In the genomic region with DNA sequence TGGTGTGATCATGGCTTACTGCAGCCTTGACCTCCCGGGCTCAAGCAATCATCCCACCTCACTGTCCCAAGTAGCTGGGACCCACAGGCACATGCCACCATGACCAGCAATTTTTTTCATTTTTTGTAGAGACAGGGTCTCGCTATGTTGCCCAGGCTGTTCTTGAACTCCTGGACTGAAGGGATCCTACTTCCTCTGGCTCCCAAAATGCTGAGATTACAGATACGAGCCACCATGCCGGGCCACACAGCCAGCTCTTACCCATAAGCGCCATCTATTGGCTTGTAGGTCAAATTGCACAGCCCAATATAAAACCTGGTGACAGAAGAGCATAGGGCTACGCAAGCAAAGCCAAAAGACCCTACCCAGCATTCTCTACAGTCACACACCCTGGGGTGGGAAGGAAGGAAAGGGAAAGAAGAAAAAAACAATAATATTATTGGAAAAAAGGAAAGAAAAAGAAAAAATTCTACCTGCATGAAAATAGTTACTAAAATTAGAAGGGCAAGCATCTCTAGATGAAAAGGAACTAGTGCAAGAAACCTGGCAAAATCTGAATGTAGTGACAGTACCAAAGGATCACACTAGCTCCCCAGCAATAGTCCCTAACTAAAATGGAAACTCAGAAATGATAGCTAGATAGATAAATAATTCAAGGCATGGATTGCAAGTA, we compare ENCODE assay signal across 8 cellular contexts. TPM values are rescaled to one million over a fixed set of nuclear protein-coding genes. Genes with fewer than 3 reads are reported as not detected.
A peak's percentile ranks its signal among the peaks of the same experiment; 100 is the strongest.
DNase-seq lines count a peak whose midpoint lies in the region; ATAC-seq and TF ChIP-seq lines count a peak whose summit lies in the region.

No MANE protein-coding gene starts in this region.

- H3K27me3 ChIP-seq in kidney epithelial cell (ENCODE audit: control insufficient read depth, insufficient read depth, low read length) (no peaks in the 10 kb centered on the region), transverse colon (no peaks in the 10 kb centered on the region)

- H3K4me1 ChIP-seq in transverse colon, result no peaks in the 10 kb centered on the region

- H3K27ac ChIP-seq in transverse colon, result no peak overlapping the region

- H3K36me3 ChIP-seq in kidney epithelial cell (ENCODE audit: control insufficient read depth, insufficient read depth, low read length), result no peaks in the 10 kb centered on the region
- no peaks in the 10 kb centered on the region for H3K36me3 ChIP-seq in transverse colon

- 0 to 28% methylated on average over 1 to 6 of the region's 6 CpGs for WGBS in transverse colon (ENCODE audit: low coverage in 1 of 2), 2 donors

- no peak for TF ChIP-seq EP300 in transverse colon (IDR thresholded peaks at IDR 0.05; ENCODE audit: low read depth)

- no peak for TF ChIP-seq POLR2A in transverse colon (IDR thresholded peaks at IDR 0.05)

- TF ChIP-seq CTCF in astrocyte of the cerebellum (IDR thresholded peaks at IDR 0.05; ENCODE audit: low read depth, low read length, missing control alignments) (peak; percentile 85), kidney epithelial cell (IDR thresholded peaks at IDR 0.05; ENCODE audit: insufficient read depth, low read length, poor library complexity, severe bottlenecking) (peak; percentile 73), transverse colon (IDR thresholded peaks at IDR 0.05) (peak; percentile 62 to 71 (median 63))

- no peaks in the 10 kb centered on the region for H3K9me3 ChIP-seq in transverse colon

- intact Hi-C loops in transverse colon (cut with DNase I; ENCODE audit: low total_unique reads), result no loop called here

- H3K4me3 ChIP-seq in astrocyte of the cerebellum (ENCODE audit: low read depth, low read length), result no peak overlapping the region
- no peak overlapping the region for H3K4me3 ChIP-seq in kidney epithelial cell (ENCODE audit: low read depth, low read length)
- no peak overlapping the region for H3K4me3 ChIP-seq in transverse colon

- in situ Hi-C loops in astrocyte of the cerebellum (cut with HindIII; ENCODE audit: low sequenced_read_pairs), result no loop called here
- in situ Hi-C loops in transverse colon (cut with MboI; ENCODE audit: low pct_ligation_motif_present in 1 of 4, low pct_unique_long_range_greater_than_20kb in 1 of 4, low sequenced_read_pairs in 3 of 4), result loop anchor here in 3 of 4 donors (10.0 to 25.0 kb wide), 2 partner anchors 248 to 266 kb away; no protein-coding TSS in a partner anchor

- ATAC-seq in GM18517 (IDR thresholded peaks at IDR 0.05; ENCODE audit: unreplicated experiment), result peak; percentile 77
- peak; percentile 92 for ATAC-seq in HG03159 (IDR thresholded peaks at IDR 0.05; ENCODE audit: unreplicated experiment)

- DNase-seq in CD1c-positive myeloid dendritic cell (ENCODE audit: extremely low spot score) (peak; percentile 64), NCI-H82 (lab: John Stamatoyannopoulos, UW) (peak; percentile 75), astrocyte of the cerebellum (ENCODE audit: low read depth) (peak; percentile 32), kidney epithelial cell (ENCODE audit: low read depth) (no peak), transverse colon (peak; percentile 18), DMS79 (lab: John Stamatoyannopoulos, UW) (no peak)

RNA-seq across cellular contexts. Expression of a gene that starts 29.4 kb away (rescaled TPM):
- 0.25 and 0.34 TPM in 2 replicates for total RNA-seq in kidney epithelial cell
- total RNA-seq in transverse colon, result 1 to 10 TPM in 3 of 4 donors, not detected in 1; 2.2 to 6.6 (median 5.9) TPM

Comparison
In these comparisons a context has a peak if more than half of its experiments do, and no peak if none do; other contexts are left out.
1. DNase-seq: peak in CD1c-positive myeloid dendritic cell (single experiment), NCI-H82 (single experiment), astrocyte of the cerebellum (single experiment) and transverse colon (single experiment); none in kidney epithelial cell (single experiment) and DMS79 (single experiment).
2. Peak in every context shown above with its lines, with median percentiles within 50 percentile points of each other: CTCF ChIP-seq.